23 cellular contexts compared by ENCODE assay signal in the genomic region with DNA sequence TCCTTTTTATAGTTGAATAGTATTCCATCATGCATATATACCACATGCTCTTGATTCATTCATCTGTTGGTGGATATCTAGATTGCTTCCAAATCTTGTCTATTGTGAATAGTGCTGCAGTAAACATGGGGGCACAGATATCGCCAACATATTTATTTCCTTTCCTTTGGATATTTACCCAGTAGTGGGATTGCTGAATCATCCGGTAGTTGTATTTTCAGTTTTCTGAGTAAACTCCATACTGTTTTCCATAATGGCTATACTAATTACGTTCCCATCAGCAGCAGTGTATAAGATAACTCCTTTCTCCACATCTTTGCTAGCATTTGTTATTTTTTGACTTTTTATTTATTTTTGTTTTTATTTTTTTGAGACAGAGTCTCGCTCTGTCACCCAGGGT. TPM values are rescaled to one million over a fixed set of nuclear protein-coding genes. Genes with fewer than 3 reads are reported as not detected.
DNase-seq lines count a peak whose midpoint lies in the region; ATAC-seq and TF ChIP-seq lines count a peak whose summit lies in the region.
"Had no signal": no experiment of that assay in that cellular context is flagged by ENCODE, and none has a peak within 500 bp of the region (broad histone marks: within the 10 kb centered on the region; RNA-seq: fewer than 3 reads in every experiment).

No MANE protein-coding gene starts in this region.

- H3K27me3 ChIP-seq in breast epithelium (no peaks in the 10 kb centered on the region), hepatocyte (no peaks in the 10 kb centered on the region), upper lobe of right lung (no peaks in the 10 kb centered on the region)
- H3K27me3 ChIP-seq: cardiac muscle cell, dorsolateral prefrontal cortex had no signal

- POLR2A ChIA-PET in MCF 10A (lab: Yijun Ruan, JAX): interaction anchor here (0.7 to 1.3 kb wide), 5 partner anchors 8 to 67 kb away, joined by 3 to 4 read pairs (median 3); a partner anchor contains a TSS
- POLR2A ChIA-PET in T-cell (lab: Charles Lee): no interaction called here

- BruUV-seq in MCF 10A (replicated peaks; lab: Mats Ljungman, UMichigan): no TSS peak

- no peak for TF ChIP-seq CTCF in MCF 10A (IDR thresholded peaks at IDR 0.05; ENCODE audit: unreplicated experiment)
- no peak for TF ChIP-seq CTCF in breast epithelium (IDR thresholded peaks at IDR 0.05)
- TF ChIP-seq CTCF in hepatocyte (IDR thresholded peaks at IDR 0.05; ENCODE audit: poor library complexity): no peak
- TF ChIP-seq CTCF in upper lobe of right lung (IDR thresholded peaks at IDR 0.05): no peak

- CTCF ChIA-PET in MCF 10A (lab: Yijun Ruan, JAX): interaction anchor here (0.6 to 1.6 kb wide), 6 partner anchors 10 to 559 kb away, joined by 3 to 8 read pairs (median 4); no protein-coding TSS in a partner anchor
- CTCF ChIA-PET in T-cell (lab: Charles Lee): interaction anchor here in 1 of 2 donors (1.4 kb wide), 1 partner anchor 646 kb away, joined by 4 read pairs; no protein-coding TSS in a partner anchor

- H3K27me3 Mint-ChIP-seq in MCF 10A (ENCODE audit: insufficient read depth, unreplicated experiment) (no peaks in the 10 kb centered on the region), T-cell (no peaks in the 10 kb centered on the region)

- peaks cover 30% of the 10 kb centered on the region for H3K4me1 Mint-ChIP-seq in MCF 10A (ENCODE audit: insufficient read depth, unreplicated experiment)
- H3K4me1 Mint-ChIP-seq in T-cell: peaks cover 60 to 65% (median 65%) of the 10 kb centered on the region in 3 donors

- no peaks in the 10 kb centered on the region for H3K9me2 ChIP-seq in hepatocyte (replicated peaks; ENCODE audit: insufficient read depth)

- WGBS in hepatocyte (ENCODE audit: low lambda C conversion rate, missing lambda C conversion rate): over 99% methylated on average over 4 of the region's 4 CpGs

- no peak overlapping the region for H2AFZ ChIP-seq in hepatocyte
- H2AFZ ChIP-seq: GM23248 had no signal

- H3K36me3 Mint-ChIP-seq in MCF 10A (ENCODE audit: insufficient read depth, unreplicated experiment) (peaks cover 11% of the 10 kb centered on the region), T-cell (peaks cover 16% of the 10 kb centered on the region)

- peaks cover 60% of the 10 kb centered on the region for H4K20me1 ChIP-seq in hepatocyte (ENCODE audit: insufficient read depth, poor library complexity, severe bottlenecking)

- no peak overlapping the region for H3K27ac Mint-ChIP-seq in MCF 10A (ENCODE audit: low read depth, unreplicated experiment)
- no peak overlapping the region for H3K27ac Mint-ChIP-seq in T-cell

- no peak overlapping the region for H3K4me3 ChIP-seq in breast epithelium
- no peak overlapping the region for H3K4me3 ChIP-seq in hepatocyte
- H3K4me3 ChIP-seq in upper lobe of right lung: peak overlapping the region; percentile 70
- H3K4me3 ChIP-seq: A549, cardiac muscle cell, GM23248 had no signal

- peak overlapping the region; percentile 83 for H3K4me2 ChIP-seq in hepatocyte
- H3K4me2 ChIP-seq: A549 had no signal

- H3K79me2 ChIP-seq in hepatocyte: peaks cover 81% of the 10 kb centered on the region

- no peaks in the 10 kb centered on the region for H3K36me3 ChIP-seq in breast epithelium
- H3K36me3 ChIP-seq in hepatocyte (replicated peaks; ENCODE audit: insufficient read depth, low read depth): no peaks in the 10 kb centered on the region
- no peaks in the 10 kb centered on the region for H3K36me3 ChIP-seq in upper lobe of right lung
- H3K36me3 ChIP-seq: cardiac muscle cell had no signal

- H3K27ac ChIP-seq in breast epithelium (no peak overlapping the region), hepatocyte (no peak overlapping the region), upper lobe of right lung (no peak overlapping the region)
- H3K27ac ChIP-seq: A549, cardiac muscle cell, dorsolateral prefrontal cortex, GM23248, HL-60 had no signal

- H3K4me1 ChIP-seq in breast epithelium (no peaks in the 10 kb centered on the region), hepatocyte (ENCODE audit: insufficient read depth) (no peaks in the 10 kb centered on the region), upper lobe of right lung (peaks cover 24% of the 10 kb centered on the region)

- TF ChIP-seq POLR2A in breast epithelium (IDR thresholded peaks at IDR 0.05): no peak

- no peaks in the 10 kb centered on the region for H3K9me3 Mint-ChIP-seq in MCF 10A (ENCODE audit: unreplicated experiment)
- H3K9me3 Mint-ChIP-seq in T-cell: no peaks in the 10 kb centered on the region

- DNase-seq in MCF 10A (ENCODE audit: unreplicated experiment) (no peak), breast epithelium (ENCODE audit: low spot score in 2 of 2) (no peak), T-cell (no peak), hepatocyte (ENCODE audit: low spot score) (no peak), upper lobe of right lung (no peak), ureter (ENCODE audit: low spot score) (no peak), dermis blood vessel endothelial cell (no peak)
- DNase-seq: activated CD4-positive, alpha-beta T cell treated with anti-CD3 and anti-CD28 coated beads for 4 hours; C1 segment of cervical spinal cord; dorsolateral prefrontal cortex; GM23248; IMR-90; NCI-H1694; OCI-M1; Right ventricle myocardium superior; stimulated activated CD4-positive, alpha-beta T cell treated with anti-CD3 and anti-CD28 coated beads, Interleukin-1b, Interleukin-23, amount 100 ng/mL, for 48 hours; stimulated activated naive CD4-positive, alpha-beta T cell treated with Interleukin-2 at 50 U/mL for 16 hours; SW 1271 had no signal

- intact Hi-C loops in MCF 10A (cut with micrococcal nuclease): loop anchor here (5.0 kb wide), 1 partner anchor 61 kb away; no protein-coding TSS in a partner anchor
- intact Hi-C loops in breast epithelium (cut with DNase I; ENCODE audit: low total_unique reads): no loop called here
- intact Hi-C loops in upper lobe of right lung (cut with DNase I): no loop called here

- no peaks in the 10 kb centered on the region for H3K9me3 ChIP-seq in breast epithelium
- no peaks in the 10 kb centered on the region for H3K9me3 ChIP-seq in hepatocyte (ENCODE audit: low read depth)
- no peaks in the 10 kb centered on the region for H3K9me3 ChIP-seq in upper lobe of right lung
- H3K9me3 ChIP-seq: A549 had no signal

- H3K4me3 Mint-ChIP-seq in MCF 10A (ENCODE audit: unreplicated experiment) (peak overlapping the region; percentile 31), T-cell (peak overlapping the region in 2 of 3 donors; percentile 18 to 60)

- no peak for ATAC-seq in T-cell (replicated peaks in 1 of 4)
- ATAC-seq in upper lobe of right lung: no peak
- no peak for ATAC-seq in HG03039 (IDR thresholded peaks at IDR 0.05; ENCODE audit: unreplicated experiment)
- ATAC-seq: A549, esophagus mucosa had no signal

RNA-seq across cellular contexts. Expression of a gene that starts 3.3 kb away (rescaled TPM):
- total RNA-seq in MCF 10A (2022) (94.9 and 120 TPM in 2 replicates), breast epithelium (100 to 1,000 TPM in 1 of 3 donors, 10 to 100 TPM in 2; 75.7 to 102 (median 79.8) TPM), T-cell (10 to 100 TPM; 41.8 to 56.3 (median 47.8) TPM), hepatocyte (98.4 and 107 TPM in 2 replicates), upper lobe of right lung (102 TPM), ureter (89.6 TPM), dermis blood vessel endothelial cell (86.9 and 105 TPM in 2 replicates)
- polyA plus RNA-seq in hepatocyte: 99.5 and 102 TPM in 2 replicates
